Comparison of ENCODE assay signal across 11 cellular contexts in the genomic region with DNA sequence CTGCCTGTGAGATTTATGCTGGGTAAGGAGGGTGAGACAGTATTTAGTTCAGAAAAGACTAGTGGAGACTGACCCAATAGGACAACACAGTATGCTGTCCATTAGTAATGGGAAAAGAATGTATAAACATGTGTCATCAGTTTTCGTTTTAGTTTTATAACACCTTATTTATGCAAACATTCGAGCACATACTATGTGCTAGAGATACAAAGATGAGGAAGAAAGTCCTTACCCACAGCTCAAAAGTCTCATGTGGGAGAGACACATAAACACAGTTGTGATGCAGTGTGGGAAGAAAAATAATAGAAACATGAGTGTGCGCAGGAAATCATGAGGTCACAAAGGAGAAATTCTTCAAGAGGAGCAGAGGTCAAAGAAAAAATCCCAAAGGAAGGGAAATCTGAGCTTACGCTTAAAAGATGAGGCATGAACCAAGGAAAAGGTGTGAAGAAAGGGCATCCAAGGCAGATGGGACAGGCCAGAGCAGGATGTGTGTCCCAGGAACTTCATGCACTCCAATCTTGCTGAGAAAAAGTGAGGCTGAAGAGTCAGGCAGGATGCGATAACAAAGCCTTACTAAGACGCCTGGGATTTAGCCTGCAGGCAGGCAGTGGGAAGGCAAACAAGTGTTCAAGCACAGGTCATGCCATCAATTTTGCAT. TPM values are rescaled to one million over a fixed set of nuclear protein-coding genes. Genes with fewer than 3 reads are reported as not detected.
DNase-seq lines count a peak whose midpoint lies in the region; ATAC-seq, FAIRE-seq and TF ChIP-seq lines count a peak whose summit lies in the region.
"Had no signal": no experiment of that assay in that cellular context is flagged by ENCODE, and none has a peak within 500 bp of the region (broad histone marks: within the 10 kb centered on the region; RNA-seq: fewer than 3 reads in every experiment).

No MANE protein-coding gene starts in this region.

- BruUV-seq in endothelial cell of umbilical vein (replicated peaks; lab: Mats Ljungman, UMichigan) = no TSS peak

- H3K27me3 ChIP-seq in AG04450 (ENCODE audit: control insufficient read depth, insufficient read depth, low read length) (no peaks in the 10 kb centered on the region), endothelial cell of umbilical vein (ENCODE audit: control insufficient read depth in 2 of 2, insufficient read depth in 2 of 2, low read length in 2 of 2) (no peaks in the 10 kb centered on the region), muscle layer of colon (ENCODE audit: control insufficient read depth in 1 of 2, insufficient read depth in 2 of 2, low read length in 2 of 2) (no peaks in the 10 kb centered on the region), right cardiac atrium (ENCODE audit: control insufficient read depth, insufficient read depth) (no peaks in the 10 kb centered on the region)

- no peaks in the 10 kb centered on the region for H3K79me2 ChIP-seq in endothelial cell of umbilical vein (ENCODE audit: control insufficient read depth, insufficient read depth, low read length)

- no peaks in the 10 kb centered on the region for H3K9me1 ChIP-seq in endothelial cell of umbilical vein (replicated peaks; ENCODE audit: control insufficient read depth, extremely low read depth, insufficient read depth, low read length)

- no peaks in the 10 kb centered on the region for H4K20me1 ChIP-seq in endothelial cell of umbilical vein (replicated peaks; ENCODE audit: control insufficient read depth, extremely low read depth, insufficient read depth, low read length)

- H3K9ac ChIP-seq in endothelial cell of umbilical vein (replicated peaks; ENCODE audit: extremely low read depth, insufficient read depth, low read length) (peak overlapping the region; percentile 52), muscle layer of colon (ENCODE audit: low read length) (no peak overlapping the region)

- ATAC-seq in right cardiac atrium (no peak), GM21825 (IDR thresholded peaks at IDR 0.05; ENCODE audit: unreplicated experiment) (no peak)

- H3K4me1 ChIP-seq in endothelial cell of umbilical vein (ENCODE audit: control insufficient read depth, extremely low read depth, insufficient read depth, low read length) = peaks cover 18% of the 10 kb centered on the region
- peaks cover 10% of the 10 kb centered on the region for H3K4me1 ChIP-seq in muscle layer of colon (ENCODE audit: insufficient read depth, low read length)
- no peaks in the 10 kb centered on the region for H3K4me1 ChIP-seq in right cardiac atrium (ENCODE audit: control insufficient read depth, insufficient read depth, low read length)

- POLR2A ChIA-PET in AG04450 (lab: Yijun Ruan, JAX) = interaction anchor here (0.7 to 2.4 kb wide), 13 partner anchors 9 to 451 kb away, joined by 3 to 22 read pairs (median 5); a partner anchor contains a TSS
- POLR2A ChIA-PET in endothelial cell of umbilical vein (lab: Charles Lee) = no interaction called here

- FAIRE-seq in endothelial cell of umbilical vein (lab: Jason Lieb, UNC) = no peak

- peak overlapping the region; percentile 53 for H3K4me2 ChIP-seq in endothelial cell of umbilical vein (ENCODE audit: insufficient read depth, low read length)

- no peaks in the 10 kb centered on the region for H3K36me3 ChIP-seq in endothelial cell of umbilical vein (ENCODE audit: control insufficient read depth in 2 of 2, extremely low read depth in 1 of 2, insufficient read depth in 2 of 2, low read length in 2 of 2)
- peaks cover 5% of the 10 kb centered on the region for H3K36me3 ChIP-seq in muscle layer of colon (ENCODE audit: insufficient read depth, low read length)

- H3K27ac ChIP-seq in AG04450 (ENCODE audit: low read depth, low read length) (peak overlapping the region; percentile 99), endothelial cell of umbilical vein (ENCODE audit: insufficient read depth, low read depth, low read length) (peak overlapping the region; percentile 73), muscle layer of colon (ENCODE audit: low read depth, low read length) (peak overlapping the region; percentile 53), substantia nigra (ENCODE audit: low read depth, low read length, poor library complexity, severe bottlenecking) (no peak overlapping the region), right cardiac atrium (ENCODE audit: low read length) (no peak overlapping the region), caudate nucleus (ENCODE audit: low read depth, low read length) (no peak overlapping the region)

- WGBS in right cardiac atrium = 71% methylated on average over 6 of the region's 6 CpGs

- dilution Hi-C loops in endothelial cell of umbilical vein (cut with MboI; ENCODE audit: extremely low pct_ligation_motif_present, low sequenced_read_pairs) = no loop called here

- no peak for TF ChIP-seq CTCF in AG04450 (IDR thresholded peaks at IDR 0.05; ENCODE audit: low read depth, low read length)
- TF ChIP-seq CTCF in endothelial cell of umbilical vein (IDR thresholded peaks at IDR 0.05; ENCODE audit: extremely low read depth in 1 of 2, insufficient read depth in 1 of 2, low read depth in 1 of 2, low read length in 2 of 2) = no peak

- peak overlapping the region; percentile 27 for H3K4me3 ChIP-seq in AG04450 (ENCODE audit: low read depth, low read length)
- peak overlapping the region in 1 of 3 experiments; percentile 2 for H3K4me3 ChIP-seq in endothelial cell of umbilical vein (replicated peaks in 1 of 3; ENCODE audit: insufficient read depth in 1 of 3, low read depth in 1 of 3, low read length in 3 of 3)
- H3K4me3 ChIP-seq in muscle layer of colon (ENCODE audit: low read depth in 1 of 2, low read length in 2 of 2) = no peak overlapping the region
- no peak overlapping the region for H3K4me3 ChIP-seq in right cardiac atrium (ENCODE audit: low read length)

- CTCF ChIA-PET in AG04450 (lab: Charles Lee) = interaction anchor here (1.4 kb wide), 1 partner anchor 19 kb away, joined by 4 read pairs; no protein-coding TSS in a partner anchor
- CTCF ChIA-PET in endothelial cell of umbilical vein (lab: Charles Lee) = interaction anchor here (0.8 to 1.8 kb wide), 6 partner anchors 9 to 86 kb away, joined by 3 to 11 read pairs (median 4); a partner anchor contains a TSS

- no peak overlapping the region for H2AFZ ChIP-seq in endothelial cell of umbilical vein (ENCODE audit: low read depth, low read length)

- no peak for TF ChIP-seq POLR2A in endothelial cell of umbilical vein (IDR thresholded peaks at IDR 0.05; ENCODE audit: low read depth, low read length)

- DNase-seq in AG04450 (ENCODE audit: low read depth, low spot score) (peak; percentile 96), NCI-H226 (peak; percentile 81), endothelial cell of umbilical vein (ENCODE audit: low read depth, low spot score) (peak; percentile 92), substantia nigra (lab: John Stamatoyannopoulos, UW) (no peak), right cardiac atrium (no peak), caudate nucleus (lab: John Stamatoyannopoulos, UW) (no peak)
- DNase-seq: DMS79; Karpas-422; stimulated activated CD4-positive, alpha-beta T cell treated with anti-CD3 and anti-CD28 coated beads, Interleukin-1b, Interleukin-23, amount 100 ng/mL, for 48 hours had no signal

- intact Hi-C loops in endothelial cell of umbilical vein (cut with micrococcal nuclease) (loop anchor here (1.0 kb wide), 2 partner anchors 67 to 88 kb away; a partner anchor contains a TSS), right cardiac atrium (cut with DNase I) (no loop called here)

- H3K9me3 ChIP-seq in AG04450 (ENCODE audit: control insufficient read depth, insufficient read depth, low read length) = no peaks in the 10 kb centered on the region
- H3K9me3 ChIP-seq in endothelial cell of umbilical vein (replicated peaks; ENCODE audit: control insufficient read depth, insufficient read depth, low read length) = no peaks in the 10 kb centered on the region
- no peaks in the 10 kb centered on the region for H3K9me3 ChIP-seq in muscle layer of colon (ENCODE audit: low read length)
- H3K9me3 ChIP-seq in right cardiac atrium (ENCODE audit: control insufficient read depth, low read length) = no peaks in the 10 kb centered on the region

TF ChIP-seq in endothelial cell of umbilical vein, 7 proteins besides CTCF, POLR2A, EP300 and RAD21:
- no peak for TF ChIP-seq MYC (IDR thresholded peaks at IDR 0.05; ENCODE audit: low read depth, low read length)
- TF ChIP-seq, protein P1, sequence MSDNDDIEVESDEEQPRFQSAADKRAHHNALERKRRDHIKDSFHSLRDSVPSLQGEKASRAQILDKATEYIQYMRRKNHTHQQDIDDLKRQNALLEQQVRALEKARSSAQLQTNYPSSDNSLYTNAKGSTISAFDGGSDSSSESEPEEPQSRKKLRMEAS (IDR thresholded peaks at IDR 0.05; ENCODE audit: insufficient read depth, insufficient read length) = no peak
- TF ChIP-seq POLR2AphosphoS5 (IDR thresholded peaks at IDR 0.05; ENCODE audit: insufficient read depth, low read depth, low read length) = peak; percentile 59
- peak; percentile 64 for TF ChIP-seq JUN (IDR thresholded peaks at IDR 0.05; ENCODE audit: borderline replicate concordance, insufficient read depth, insufficient read length, low read depth)
- TF ChIP-seq EZH2 (IDR thresholded peaks at IDR 0.05; ENCODE audit: borderline replicate concordance, low read depth, low read length, severe bottlenecking) = no peak
- peak; percentile 70 for TF ChIP-seq FOS (IDR thresholded peaks at IDR 0.05; ENCODE audit: borderline replicate concordance, insufficient read depth, low read length)
- TF ChIP-seq GATA2 (IDR thresholded peaks at IDR 0.05; ENCODE audit: insufficient read depth, insufficient read length, low read depth, low read length) = peak; percentile 30

RNA-seq across cellular contexts. Expression of a gene that starts 8.1 kb away (rescaled TPM):
- polyA plus RNA-seq in AG04450 (2011; rRNA removed) (18.1 and 20.3 TPM in 2 replicates), endothelial cell of umbilical vein (11.4 and 11.6 TPM in 2 replicates), right cardiac atrium (19.1 TPM)
- 7.0 and 8.3 TPM in 2 replicates for polyA minus RNA-seq in AG04450 (2011; rRNA and poly(A)+ RNA removed)
- total RNA-seq in endothelial cell of umbilical vein (12.8 and 14.0 TPM in 2 replicates), right cardiac atrium (10 to 100 TPM; 11.8 to 19.0 (median 14.3) TPM)
- polyA plus RNA-seq in endothelial cell of umbilical vein (2011; cell fraction: cytosol; rRNA removed) = 13.0 and 13.7 TPM in 2 replicates
- 4.4 and 7.4 TPM in 2 replicates for polyA plus RNA-seq in endothelial cell of umbilical vein (2011; cell fraction: nucleus; rRNA removed)
- polyA plus RNA-seq in endothelial cell of umbilical vein (2012) = 11.8 TPM in 2 replicates
- 4.3 and 6.4 TPM in 2 replicates for polyA minus RNA-seq in endothelial cell of umbilical vein
- 14.2 TPM for polyA minus RNA-seq in endothelial cell of umbilical vein (2011; cell fraction: cytosol; rRNA and poly(A)+ RNA removed)
- 4.6 and 5.7 TPM in 2 replicates for polyA minus RNA-seq in endothelial cell of umbilical vein (2011; cell fraction: nucleus; rRNA and poly(A)+ RNA removed)

Comparison
In these comparisons a context has a peak if more than half of its experiments do, and no peak if none do; other contexts are left out.
1. DNase-seq: peak in AG04450 (single experiment), NCI-H226 (single experiment) and endothelial cell of umbilical vein (single experiment); none in substantia nigra (0 of 49), right cardiac atrium (0 of 3) and caudate nucleus (0 of 61).
2. H3K27ac ChIP-seq: peak in AG04450 (single experiment), endothelial cell of umbilical vein (single experiment) and muscle layer of colon (single experiment); none in substantia nigra (single experiment), right cardiac atrium (single experiment) and caudate nucleus (single experiment).